ENCODE assay signal across 27 cellular contexts in genomic region chr14:32728957-32729356, GRCh38.
A peak's percentile ranks its signal among the peaks of the same experiment; 100 is the strongest.
DNase-seq lines count a peak whose midpoint lies in the region; ATAC-seq and FAIRE-seq lines count a peak whose summit lies in the region.
"Had no signal": no experiment of that assay in that cellular context is flagged by ENCODE, and none has a peak within 500 bp of the region (broad histone marks: within the 10 kb centered on the region; RNA-seq: fewer than 3 reads in every experiment).

No MANE protein-coding gene starts in this region.

- no peaks in the 10 kb centered on the region for H3K27me3 ChIP-seq in neuron (ENCODE audit: insufficient read depth, low read length)
- H3K27me3 ChIP-seq: cardiac muscle cell, esophagus squamous epithelium, gastrocnemius medialis, MG63 had no signal

- no peak overlapping the region for H2AFZ ChIP-seq in neuron (ENCODE audit: low read depth, low read length)

- no peaks in the 10 kb centered on the region for H3K36me3 ChIP-seq in neuron (ENCODE audit: insufficient read depth, low read length)
- H3K36me3 ChIP-seq: cardiac muscle cell, esophagus squamous epithelium, gastrocnemius medialis, MG63 had no signal

- no peaks in the 10 kb centered on the region for H3K9me3 ChIP-seq in neuron (ENCODE audit: low read length)
- H3K9me3 ChIP-seq: esophagus squamous epithelium, gastrocnemius medialis, MG63 had no signal

- peak; percentile 23 for DNase-seq in DMS53 (lab: John Stamatoyannopoulos, UW)
- DNase-seq in DMS53 treated with DMSO at 0.1 percent for 48 hours (lab: John Stamatoyannopoulos, UW; ENCODE audit: unreplicated experiment): no peak
- peak; percentile 90 for DNase-seq in NCI-H748 (lab: John Stamatoyannopoulos, UW; ENCODE audit: unreplicated experiment)
- DNase-seq in NCI-H226: no peak
- DNase-seq in NCI-H187 (lab: John Stamatoyannopoulos, UW): no peak
- DNase-seq: activated CD4-positive, alpha-beta T cell treated with anti-CD3 and anti-CD28 coated beads for 48 hours; activated CD8-positive, alpha-beta memory T cell treated with anti-CD3 and anti-CD28 coated beads for 24 hours; activated effector memory CD4-positive, alpha-beta T cell treated with Interleukin-2 at 50 U/mL for 16 hours; aorta; C1 segment of cervical spinal cord; esophagus squamous epithelium; gastrocnemius medialis; HCEC 1CT; KG1; MG63; naive thymus-derived CD4-positive, alpha-beta T cell; NCI-H1436 treated with DMSO at 0.1 percent for 48 hours; NCI-H2171 treated with DMSO at 0.1 percent for 48 hours; stimulated activated CD4-positive, alpha-beta T cell treated with anti-CD3 and anti-CD28 coated beads, Interleukin-4, amount 100 ng/mL, for 24 hours; SW 1271; T1000; trophoblast cell had no signal

- peak overlapping the region; percentile 22 for H3K4me3 ChIP-seq in neuron (ENCODE audit: low read length)
- H3K4me3 ChIP-seq: cardiac muscle cell, esophagus squamous epithelium, gastrocnemius medialis, MG63 had no signal

- no peak for ATAC-seq in GM18502 (IDR thresholded peaks at IDR 0.05; ENCODE audit: poor library complexity, unreplicated experiment)
- ATAC-seq: gastrocnemius medialis; naive thymus-derived CD4-positive, alpha-beta T cell had no signal

- H3K4me1 ChIP-seq in neuron (ENCODE audit: insufficient read depth, low read length): peaks cover 84% of the 10 kb centered on the region
- H3K4me1 ChIP-seq: gastrocnemius medialis had no signal

- peak; percentile 18 for FAIRE-seq in endometrium (lab: Jason Lieb, UNC)
- FAIRE-seq: G401.6 had no signal

Comparison
In these comparisons a context has a peak if more than half of its experiments do, and no peak if none do; other contexts are left out.
1. DNase-seq: peak in DMS53 (single experiment) and NCI-H748 (single experiment); none in DMS53 treated with DMSO at 0.1 percent for 48 hours (single experiment), NCI-H226 (single experiment) and NCI-H187 (0 of 2).